Comparison of ENCODE assay signal across 8 cellular contexts in genomic region chr16:15154650-15155562, GRCh38.
DNase-seq lines count a peak whose midpoint lies in the region; ATAC-seq and TF ChIP-seq lines count a peak whose summit lies in the region.
"Not testable (repeated sequence)": the region's sequence is repeated elsewhere in the genome, so short reads cannot be mapped to it uniquely, and the experiment has no call there.

No MANE protein-coding gene starts in this region.

- not testable (repeated sequence) for H3K9me3 ChIP-seq in CD4-positive, alpha-beta T cell (ENCODE audit: control insufficient read depth, low read length)

- CTCF ChIA-PET in CD4-positive, alpha-beta T cell (lab: Charles Lee) = not testable (repeated sequence)

- peak overlapping the region; percentile 41 for H3K4me3 ChIP-seq in fibroblast of mammary gland (ENCODE audit: control insufficient read depth, low read depth, low read length)

- POLR2A ChIA-PET in CD4-positive, alpha-beta T cell (lab: Charles Lee) = not testable (repeated sequence)

- H3K4me1 Mint-ChIP-seq in CD4-positive, alpha-beta T cell (ENCODE audit: low read depth) = not testable (repeated sequence)

- TF ChIP-seq CTCF in CD4-positive, alpha-beta T cell (IDR thresholded peaks at IDR 0.05); fibroblast of mammary gland (conservative IDR thresholded peaks at IDR 0.05; ENCODE audit: control insufficient read depth, insufficient read depth, low read depth, low read length): not testable (repeated sequence)

- peak; percentile 85 for ATAC-seq in CD4-positive, alpha-beta T cell (ENCODE audit: poor library complexity)
- ATAC-seq in GM21576 (IDR thresholded peaks at IDR 0.05; ENCODE audit: unreplicated experiment) = peak; percentile 67
- peak; percentile 90 for ATAC-seq in SK-N-SH treated with all-trans-retinoic acid at 6 μM for 48 hours

- not testable (repeated sequence) for H3K27ac ChIP-seq in CD4-positive, alpha-beta T cell (ENCODE audit: low read depth, low read length)

- H3K36me3 Mint-ChIP-seq in CD4-positive, alpha-beta T cell (ENCODE audit: low read depth) = not testable (repeated sequence)

- intact Hi-C loops in CD4-positive, alpha-beta T cell (cut with DNase I, micrococcal nuclease) = loop anchor here in 1 of 2 experiments (10.0 kb wide), 1 partner anchor 100 kb away; the partner anchor contains the start of gene NTAN1

- H3K9me3 Mint-ChIP-seq in CD4-positive, alpha-beta T cell = not testable (repeated sequence)

- peak overlapping the region; percentile 47 for H3K27ac Mint-ChIP-seq in CD4-positive, alpha-beta T cell

- H3K27me3 ChIP-seq in CD4-positive, alpha-beta T cell (ENCODE audit: control insufficient read depth, insufficient read depth, low read length) = not testable (repeated sequence)

- peak; percentile 70 to 88 (median 81) for DNase-seq in CD4-positive, alpha-beta T cell
- DNase-seq in NCI-H1436 treated with DMSO at 0.1 percent for 48 hours (lab: John Stamatoyannopoulos, UW) = peak; percentile 56
- peak; percentile 83 for DNase-seq in activated gamma-delta T cell (lab: John Stamatoyannopoulos, UW)
- DNase-seq in fibroblast of mammary gland (ENCODE audit: low read depth) = peak; percentile 94
- DNase-seq in mucosa of gallbladder (ENCODE audit: low spot score) = peak; percentile 94
- DNase-seq in stimulated activated CD8-positive, alpha-beta memory T cell treated with anti-CD3 and anti-CD28 coated beads, Interleukin-12 subunit alpha, Interleukin-12 subunit beta, amount 100 ng/mL, for 4 hours (ENCODE audit: low read depth) = peak; percentile 84

- H3K27me3 Mint-ChIP-seq in CD4-positive, alpha-beta T cell = not testable (repeated sequence)

- H3K4me3 Mint-ChIP-seq in CD4-positive, alpha-beta T cell = peak overlapping the region; percentile 76
